Comparison of ENCODE assay signal across 1 cellular context in genomic region chrX:30653415-30654131, GRCh38.
TF ChIP-seq lines count a peak whose summit lies in the region.

TSS of gene GK (plus strand) at chrX:30653423. CDS start at chrX:30653538, 115 bp downstream.

TF ChIP-seq in K562, 482 proteins besides CTCF, POLR2A, EP300 and RAD21 (continued from another document):
- TF ChIP-seq ZNF408 (CRISPR knock-in tag; IDR thresholded peaks at IDR 0.05; ENCODE audit: low read depth) = no peak
- no peak for TF ChIP-seq MLX (CRISPR knock-in tag; conservative IDR thresholded peaks at IDR 0.05)
- TF ChIP-seq VEZF1 (CRISPR knock-in tag; IDR thresholded peaks at IDR 0.05) = peak; percentile 10; the same call in 1 of the 2 replicates
- TF ChIP-seq CTBP1 (IDR thresholded peaks at IDR 0.05; ENCODE audit: borderline replicate concordance) = peak; percentile 11; the same call in 1 of the 2 replicates
- TF ChIP-seq RBFOX2 (IDR thresholded peaks at IDR 0.05; ENCODE audit: low read depth, low read length) = peak; percentile 65
- no peak for TF ChIP-seq NR4A1 (CRISPR knock-in tag; IDR thresholded peaks at IDR 0.05)
- TF ChIP-seq NR4A1 (tag; IDR thresholded peaks at IDR 0.05) = no peak
- no peak for TF ChIP-seq ZNF79 (CRISPR knock-in tag; IDR thresholded peaks at IDR 0.05; ENCODE audit: low read depth)
- TF ChIP-seq CHD1 (IDR thresholded peaks at IDR 0.05; ENCODE audit: low read length) = no peak
- TF ChIP-seq CBX2 (IDR thresholded peaks at IDR 0.05; ENCODE audit: insufficient read depth, low read length, poor library complexity, severe bottlenecking) = no peak
- no peak for TF ChIP-seq XRCC3 (IDR thresholded peaks at IDR 0.05)
- TF ChIP-seq, protein P1, sequence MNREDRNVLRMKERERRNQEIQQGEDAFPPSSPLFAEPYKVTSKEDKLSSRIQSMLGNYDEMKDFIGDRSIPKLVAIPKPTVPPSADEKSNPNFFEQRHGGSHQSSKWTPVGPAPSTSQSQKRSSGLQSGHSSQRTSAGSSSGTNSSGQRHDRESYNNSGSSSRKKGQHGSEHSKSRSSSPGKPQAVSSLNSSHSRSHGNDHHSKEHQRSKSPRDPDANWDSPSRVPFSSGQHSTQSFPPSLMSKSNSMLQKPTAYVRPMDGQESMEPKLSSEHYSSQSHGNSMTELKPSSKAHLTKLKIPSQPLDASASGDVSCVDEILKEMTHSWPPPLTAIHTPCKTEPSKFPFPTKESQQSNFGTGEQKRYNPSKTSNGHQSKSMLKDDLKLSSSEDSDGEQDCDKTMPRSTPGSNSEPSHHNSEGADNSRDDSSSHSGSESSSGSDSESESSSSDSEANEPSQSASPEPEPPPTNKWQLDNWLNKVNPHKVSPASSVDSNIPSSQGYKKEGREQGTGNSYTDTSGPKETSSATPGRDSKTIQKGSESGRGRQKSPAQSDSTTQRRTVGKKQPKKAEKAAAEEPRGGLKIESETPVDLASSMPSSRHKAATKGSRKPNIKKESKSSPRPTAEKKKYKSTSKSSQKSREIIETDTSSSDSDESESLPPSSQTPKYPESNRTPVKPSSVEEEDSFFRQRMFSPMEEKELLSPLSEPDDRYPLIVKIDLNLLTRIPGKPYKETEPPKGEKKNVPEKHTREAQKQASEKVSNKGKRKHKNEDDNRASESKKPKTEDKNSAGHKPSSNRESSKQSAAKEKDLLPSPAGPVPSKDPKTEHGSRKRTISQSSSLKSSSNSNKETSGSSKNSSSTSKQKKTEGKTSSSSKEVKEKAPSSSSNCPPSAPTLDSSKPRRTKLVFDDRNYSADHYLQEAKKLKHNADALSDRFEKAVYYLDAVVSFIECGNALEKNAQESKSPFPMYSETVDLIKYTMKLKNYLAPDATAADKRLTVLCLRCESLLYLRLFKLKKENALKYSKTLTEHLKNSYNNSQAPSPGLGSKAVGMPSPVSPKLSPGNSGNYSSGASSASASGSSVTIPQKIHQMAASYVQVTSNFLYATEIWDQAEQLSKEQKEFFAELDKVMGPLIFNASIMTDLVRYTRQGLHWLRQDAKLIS (CRISPR knock-in tag; IDR thresholded peaks at IDR 0.05) = no peak
- TF ChIP-seq ETS1 (conservative IDR thresholded peaks at IDR 0.05; ENCODE audit: control insufficient read depth, low read depth, low read length) = no peak
- TF ChIP-seq NFE2 (IDR thresholded peaks at IDR 0.05; ENCODE audit: low read depth) = peak; percentile 30; the same call in 1 of the 2 replicates
- TF ChIP-seq PHF8 (IDR thresholded peaks at IDR 0.05; ENCODE audit: borderline replicate concordance, low read length) = no peak; the same call in 1 of the 2 replicates
- no peak for TF ChIP-seq PTTG1 (tag; IDR thresholded peaks at IDR 0.05; ENCODE audit: low read depth)
- no peak for TF ChIP-seq HMG20B (CRISPR knock-in tag; IDR thresholded peaks at IDR 0.05)
- no peak for TF ChIP-seq HMGXB4 (CRISPR knock-in tag; IDR thresholded peaks at IDR 0.05)
- peak in 1 of 2 experiments; percentile 29 for TF ChIP-seq E2F6 (IDR thresholded peaks at IDR 0.05; ENCODE audit: borderline replicate concordance in 1 of 2, extremely low read depth in 1 of 2, insufficient read depth in 1 of 2, insufficient read length in 1 of 2, low read depth in 1 of 2, low read length in 1 of 2, poor library complexity in 1 of 2, severe bottlenecking in 1 of 2)
- TF ChIP-seq, protein P2, sequence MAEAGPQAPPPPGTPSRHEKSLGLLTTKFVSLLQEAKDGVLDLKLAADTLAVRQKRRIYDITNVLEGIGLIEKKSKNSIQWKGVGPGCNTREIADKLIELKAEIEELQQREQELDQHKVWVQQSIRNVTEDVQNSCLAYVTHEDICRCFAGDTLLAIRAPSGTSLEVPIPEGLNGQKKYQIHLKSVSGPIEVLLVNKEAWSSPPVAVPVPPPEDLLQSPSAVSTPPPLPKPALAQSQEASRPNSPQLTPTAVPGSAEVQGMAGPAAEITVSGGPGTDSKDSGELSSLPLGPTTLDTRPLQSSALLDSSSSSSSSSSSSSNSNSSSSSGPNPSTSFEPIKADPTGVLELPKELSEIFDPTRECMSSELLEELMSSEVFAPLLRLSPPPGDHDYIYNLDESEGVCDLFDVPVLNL (CRISPR knock-in tag; IDR thresholded peaks at IDR 0.05; ENCODE audit: low read depth) = no peak
- TF ChIP-seq IRF1 (CRISPR knock-in tag; IDR thresholded peaks at IDR 0.05; ENCODE audit: borderline replicate concordance) = no peak
- TF ChIP-seq, protein P3, sequence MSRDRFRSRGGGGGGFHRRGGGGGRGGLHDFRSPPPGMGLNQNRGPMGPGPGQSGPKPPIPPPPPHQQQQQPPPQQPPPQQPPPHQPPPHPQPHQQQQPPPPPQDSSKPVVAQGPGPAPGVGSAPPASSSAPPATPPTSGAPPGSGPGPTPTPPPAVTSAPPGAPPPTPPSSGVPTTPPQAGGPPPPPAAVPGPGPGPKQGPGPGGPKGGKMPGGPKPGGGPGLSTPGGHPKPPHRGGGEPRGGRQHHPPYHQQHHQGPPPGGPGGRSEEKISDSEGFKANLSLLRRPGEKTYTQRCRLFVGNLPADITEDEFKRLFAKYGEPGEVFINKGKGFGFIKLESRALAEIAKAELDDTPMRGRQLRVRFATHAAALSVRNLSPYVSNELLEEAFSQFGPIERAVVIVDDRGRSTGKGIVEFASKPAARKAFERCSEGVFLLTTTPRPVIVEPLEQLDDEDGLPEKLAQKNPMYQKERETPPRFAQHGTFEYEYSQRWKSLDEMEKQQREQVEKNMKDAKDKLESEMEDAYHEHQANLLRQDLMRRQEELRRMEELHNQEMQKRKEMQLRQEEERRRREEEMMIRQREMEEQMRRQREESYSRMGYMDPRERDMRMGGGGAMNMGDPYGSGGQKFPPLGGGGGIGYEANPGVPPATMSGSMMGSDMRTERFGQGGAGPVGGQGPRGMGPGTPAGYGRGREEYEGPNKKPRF (IDR thresholded peaks at IDR 0.05; ENCODE audit: low read depth, low read length) = no peak
- TF ChIP-seq, protein P4, sequence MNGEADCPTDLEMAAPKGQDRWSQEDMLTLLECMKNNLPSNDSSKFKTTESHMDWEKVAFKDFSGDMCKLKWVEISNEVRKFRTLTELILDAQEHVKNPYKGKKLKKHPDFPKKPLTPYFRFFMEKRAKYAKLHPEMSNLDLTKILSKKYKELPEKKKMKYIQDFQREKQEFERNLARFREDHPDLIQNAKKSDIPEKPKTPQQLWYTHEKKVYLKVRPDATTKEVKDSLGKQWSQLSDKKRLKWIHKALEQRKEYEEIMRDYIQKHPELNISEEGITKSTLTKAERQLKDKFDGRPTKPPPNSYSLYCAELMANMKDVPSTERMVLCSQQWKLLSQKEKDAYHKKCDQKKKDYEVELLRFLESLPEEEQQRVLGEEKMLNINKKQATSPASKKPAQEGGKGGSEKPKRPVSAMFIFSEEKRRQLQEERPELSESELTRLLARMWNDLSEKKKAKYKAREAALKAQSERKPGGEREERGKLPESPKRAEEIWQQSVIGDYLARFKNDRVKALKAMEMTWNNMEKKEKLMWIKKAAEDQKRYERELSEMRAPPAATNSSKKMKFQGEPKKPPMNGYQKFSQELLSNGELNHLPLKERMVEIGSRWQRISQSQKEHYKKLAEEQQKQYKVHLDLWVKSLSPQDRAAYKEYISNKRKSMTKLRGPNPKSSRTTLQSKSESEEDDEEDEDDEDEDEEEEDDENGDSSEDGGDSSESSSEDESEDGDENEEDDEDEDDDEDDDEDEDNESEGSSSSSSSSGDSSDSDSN (IDR thresholded peaks at IDR 0.05; ENCODE audit: borderline replicate concordance in 1 of 2, low read depth in 2 of 2, low read length in 2 of 2) = 0 out of 4 replicates have a peak, but pooled peaks of 1 of the 2 experiments have one; percentile 46
- 0 out of 2 replicates have a peak, but pooled peaks have one; percentile 30 for TF ChIP-seq GABPA (tag; conservative IDR thresholded peaks at IDR 0.05; ENCODE audit: low read depth)
- no peak for TF ChIP-seq ZNF212 (CRISPR knock-in tag; IDR thresholded peaks at IDR 0.05)
- TF ChIP-seq, protein P5, sequence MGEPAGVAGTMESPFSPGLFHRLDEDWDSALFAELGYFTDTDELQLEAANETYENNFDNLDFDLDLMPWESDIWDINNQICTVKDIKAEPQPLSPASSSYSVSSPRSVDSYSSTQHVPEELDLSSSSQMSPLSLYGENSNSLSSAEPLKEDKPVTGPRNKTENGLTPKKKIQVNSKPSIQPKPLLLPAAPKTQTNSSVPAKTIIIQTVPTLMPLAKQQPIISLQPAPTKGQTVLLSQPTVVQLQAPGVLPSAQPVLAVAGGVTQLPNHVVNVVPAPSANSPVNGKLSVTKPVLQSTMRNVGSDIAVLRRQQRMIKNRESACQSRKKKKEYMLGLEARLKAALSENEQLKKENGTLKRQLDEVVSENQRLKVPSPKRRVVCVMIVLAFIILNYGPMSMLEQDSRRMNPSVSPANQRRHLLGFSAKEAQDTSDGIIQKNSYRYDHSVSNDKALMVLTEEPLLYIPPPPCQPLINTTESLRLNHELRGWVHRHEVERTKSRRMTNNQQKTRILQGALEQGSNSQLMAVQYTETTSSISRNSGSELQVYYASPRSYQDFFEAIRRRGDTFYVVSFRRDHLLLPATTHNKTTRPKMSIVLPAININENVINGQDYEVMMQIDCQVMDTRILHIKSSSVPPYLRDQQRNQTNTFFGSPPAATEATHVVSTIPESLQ (CRISPR knock-in tag; IDR thresholded peaks at IDR 0.05) = no peak
- no peak for TF ChIP-seq TSC22D4 (tag; IDR thresholded peaks at IDR 0.05)
- TF ChIP-seq RFX1 (IDR thresholded peaks at IDR 0.05) = peak; percentile 75
- no peak for TF ChIP-seq ZNF586 (CRISPR knock-in tag; conservative IDR thresholded peaks at IDR 0.05)
- no peak for TF ChIP-seq CBFA2T3 (IDR thresholded peaks at IDR 0.05)
- TF ChIP-seq SAP30 (IDR thresholded peaks at IDR 0.05; ENCODE audit: borderline replicate concordance, insufficient read depth, low read depth, low read length, poor library complexity, severe bottlenecking) = no peak
- TF ChIP-seq TCF15 (CRISPR knock-in tag; IDR thresholded peaks at IDR 0.05) = no peak
TF ChIP-seq in K562: peak in this region for 11.
